8 cellular contexts compared by ENCODE assay signal in genomic region chr19:55674459-55674840, GRCh38. TPM values are rescaled to one million over a fixed set of nuclear protein-coding genes. Genes with fewer than 3 reads are reported as not detected.
A peak's percentile ranks its signal among the peaks of the same experiment; 100 is the strongest.
DNase-seq lines count a peak whose midpoint lies in the region; ATAC-seq and TF ChIP-seq lines count a peak whose summit lies in the region.

No MANE protein-coding gene starts in this region.

- H3K4me3 ChIP-seq in BLaER1 (peak overlapping the region; percentile 98), MG63 (peak overlapping the region; percentile 77), colonic mucosa (peak overlapping the region; percentile 65)

- ATAC-seq in naive thymus-derived CD8-positive, alpha-beta T cell, result no peak
- ATAC-seq in GM21447 (IDR thresholded peaks at IDR 0.05; ENCODE audit: unreplicated experiment), result no peak
- ATAC-seq in HG03571 (IDR thresholded peaks at IDR 0.05; ENCODE audit: unreplicated experiment), result no peak
- no peak for ATAC-seq in HG03442 (IDR thresholded peaks at IDR 0.05; ENCODE audit: unreplicated experiment)

- no peaks in the 10 kb centered on the region for H3K27me3 Mint-ChIP-seq in naive thymus-derived CD8-positive, alpha-beta T cell

- POLR2A ChIA-PET in naive thymus-derived CD8-positive, alpha-beta T cell (lab: Charles Lee), result interaction anchor here (1.0 to 1.5 kb wide), 4 partner anchors 18 to 39 kb away, joined by 3 to 8 read pairs (median 6); partner anchors contain the start of genes U2AF2 and ZNF581

- peak overlapping the region; percentile 37 to 96 (median 89) for H3K27ac Mint-ChIP-seq in naive thymus-derived CD8-positive, alpha-beta T cell

- no peaks in the 10 kb centered on the region for H3K9me3 Mint-ChIP-seq in naive thymus-derived CD8-positive, alpha-beta T cell

- H3K4me2 ChIP-seq in BLaER1, result peak overlapping the region; percentile 98

- H3K27ac ChIP-seq in BLaER1 (peak overlapping the region; percentile 98), colonic mucosa (peak overlapping the region; percentile 80)

- TF ChIP-seq CTCF in colonic mucosa (IDR thresholded peaks at IDR 0.05), result no peak

- H3K36me3 ChIP-seq in BLaER1 (peaks cover 52% of the 10 kb centered on the region), MG63 (peaks cover 74% of the 10 kb centered on the region), colonic mucosa (peaks cover 6% of the 10 kb centered on the region)

- intact Hi-C loops in colonic mucosa (cut with DNase I), result no loop called here

- peak overlapping the region; percentile 99 for H3K9ac ChIP-seq in BLaER1
- peak overlapping the region; percentile 48 to 63 for H3K9ac ChIP-seq in colonic mucosa (ENCODE audit: low read depth in 2 of 2, low read length in 2 of 2)

- peak overlapping the region; percentile 46 to 98 (median 62) for H3K4me3 Mint-ChIP-seq in naive thymus-derived CD8-positive, alpha-beta T cell

- DNase-seq in MG63 (no peak), colonic mucosa (no peak), UCSD-AML1 (lab: John Stamatoyannopoulos, UW; ENCODE audit: unreplicated experiment) (no peak)
- DNase-seq in naive thymus-derived CD8-positive, alpha-beta T cell, result no peak

- H3K27me3 ChIP-seq in BLaER1, result no peaks in the 10 kb centered on the region
- no peaks in the 10 kb centered on the region for H3K27me3 ChIP-seq in MG63
- H3K27me3 ChIP-seq in colonic mucosa, result no peaks in the 10 kb centered on the region

- H4K20me1 ChIP-seq in BLaER1, result peaks cover 94% of the 10 kb centered on the region

- H3K9me3 ChIP-seq in BLaER1 (no peaks in the 10 kb centered on the region), MG63 (no peaks in the 10 kb centered on the region), colonic mucosa (no peaks in the 10 kb centered on the region)

- peaks cover 38 to 77% (median 70%) of the 10 kb centered on the region in 4 donors for H3K4me1 Mint-ChIP-seq in naive thymus-derived CD8-positive, alpha-beta T cell

- peaks cover 75% of the 10 kb centered on the region for H3K4me1 ChIP-seq in BLaER1
- peaks cover 26% of the 10 kb centered on the region for H3K4me1 ChIP-seq in colonic mucosa

- H3K36me3 Mint-ChIP-seq in naive thymus-derived CD8-positive, alpha-beta T cell, result peaks cover 2 to 62% (median 4%) of the 10 kb centered on the region in 3 donors

RNA-seq across cellular contexts. Expression of gene EPN1, which starts 0.6 kb away (rescaled TPM):
- total RNA-seq in MG63 (2014; rRNA removed; shearing (Covaris generic); ENCODE audit: low replicate concordance), result 57.1 and 158 TPM in 2 replicates
- total RNA-seq in colonic mucosa, result 100 to 1,000 TPM; 257 to 259 TPM
- 10 to 100 TPM; 49.5 to 52.2 TPM for total RNA-seq in naive thymus-derived CD8-positive, alpha-beta T cell
- 10 to 100 TPM in 1 of 3 donors, 1 to 10 TPM in 2; 5.5 to 15.8 (median 7.5) TPM for polyA plus RNA-seq in naive thymus-derived CD8-positive, alpha-beta T cell

RNA-seq across cellular contexts. Expression of gene U2AF2, which starts 19.6 kb away (rescaled TPM):
- 128 and 226 TPM in 2 replicates for total RNA-seq in MG63 (2014; rRNA removed; shearing (Covaris generic); ENCODE audit: low replicate concordance)
- total RNA-seq in colonic mucosa, result 100 to 1,000 TPM; 146 to 289 TPM
- 100 to 1,000 TPM; 284 to 289 TPM for total RNA-seq in naive thymus-derived CD8-positive, alpha-beta T cell
- 10 to 100 TPM in 1 of 3 donors, 1 to 10 TPM in 2; 6.6 to 10.6 (median 8.1) TPM for polyA plus RNA-seq in naive thymus-derived CD8-positive, alpha-beta T cell

RNA-seq across cellular contexts. Expression of gene CCDC106, which starts 26.4 kb away (rescaled TPM):
- total RNA-seq in MG63 (2014; rRNA removed; shearing (Covaris generic); ENCODE audit: low replicate concordance), result 1.3 and 4.8 TPM in 2 replicates
- 1 to 10 TPM; 2.6 to 4.8 TPM for total RNA-seq in colonic mucosa
- total RNA-seq in naive thymus-derived CD8-positive, alpha-beta T cell, result 1 to 10 TPM; 5.3 to 8.3 TPM
- 1 to 10 TPM; 2.6 to 4.4 (median 4.3) TPM for polyA plus RNA-seq in naive thymus-derived CD8-positive, alpha-beta T cell

RNA-seq across cellular contexts. Expression of gene ZNF581, which starts 31.0 kb away (rescaled TPM):
- 8.7 and 17.5 TPM in 2 replicates for total RNA-seq in MG63 (2014; rRNA removed; shearing (Covaris generic); ENCODE audit: low replicate concordance)
- total RNA-seq in colonic mucosa, result 10 to 100 TPM; 16.0 to 20.3 TPM
- 10 to 100 TPM; 33.8 to 36.3 TPM for total RNA-seq in naive thymus-derived CD8-positive, alpha-beta T cell
- polyA plus RNA-seq in naive thymus-derived CD8-positive, alpha-beta T cell, result 10 to 100 TPM; 21.2 to 35.9 (median 34.9) TPM

RNA-seq across cellular contexts. Expression of gene ZNF580, which starts 33.6 kb away (rescaled TPM):
- total RNA-seq in MG63 (2014; rRNA removed; shearing (Covaris generic); ENCODE audit: low replicate concordance), result 7.5 and 8.0 TPM in 2 replicates
- total RNA-seq in colonic mucosa, result 10 to 100 TPM; 18.0 to 28.6 TPM
- 100 to 1,000 TPM; 110 to 111 TPM for total RNA-seq in naive thymus-derived CD8-positive, alpha-beta T cell
- 10 to 100 TPM; 15.3 to 21.7 (median 20.3) TPM for polyA plus RNA-seq in naive thymus-derived CD8-positive, alpha-beta T cell
